Comparison of ENCODE assay signal across 9 cellular contexts in the genomic region with DNA sequence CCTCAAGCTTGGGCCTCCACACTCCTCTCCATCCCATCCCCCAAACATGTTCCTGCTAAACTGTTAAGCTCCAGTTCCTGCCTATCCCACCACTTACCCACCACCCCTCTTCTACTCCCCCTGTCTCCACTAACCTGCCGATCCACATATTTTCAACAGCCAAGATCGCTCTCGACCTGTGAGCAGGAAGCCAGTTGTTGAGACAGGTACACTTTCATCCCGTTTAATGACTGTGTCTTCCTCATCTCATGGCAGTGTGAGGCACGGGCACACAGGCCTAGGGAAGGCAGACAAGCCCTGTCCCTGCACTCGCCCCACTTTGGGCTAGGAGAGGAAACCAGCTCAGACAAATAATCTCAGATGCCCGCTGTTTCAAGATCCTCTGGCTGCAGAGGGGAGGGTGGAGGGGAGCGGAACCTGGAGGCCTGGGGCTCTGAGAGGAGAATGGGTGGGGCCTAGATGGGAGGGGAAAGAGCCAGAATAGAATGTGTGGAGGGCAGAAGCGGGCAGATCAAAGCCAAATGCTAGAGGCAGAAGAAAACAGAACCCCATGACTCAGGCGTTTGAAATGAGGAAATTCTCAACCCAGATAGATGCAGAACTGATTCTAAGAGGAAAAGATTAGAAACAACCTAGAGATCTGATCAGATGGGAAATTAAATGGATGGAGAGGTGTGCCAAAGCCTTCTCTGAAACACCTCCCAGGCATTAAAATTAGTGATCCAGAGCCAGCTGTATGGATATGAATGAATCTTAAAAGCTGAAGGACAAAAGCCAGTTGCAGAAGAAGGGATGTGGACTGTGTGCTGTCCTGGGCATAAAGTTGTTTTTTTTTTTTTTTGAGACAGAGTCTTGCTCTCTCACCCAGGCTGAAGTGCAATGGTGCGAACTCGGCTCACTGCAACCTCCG. TPM values are rescaled to one million over a fixed set of nuclear protein-coding genes. Genes with fewer than 3 reads are reported as not detected.
DNase-seq lines count a peak whose midpoint lies in the region; ATAC-seq, FAIRE-seq and TF ChIP-seq lines count a peak whose summit lies in the region.
"Had no signal": no experiment of that assay in that cellular context is flagged by ENCODE, and none has a peak within 500 bp of the region (broad histone marks: within the 10 kb centered on the region; RNA-seq: fewer than 3 reads in every experiment).

No MANE protein-coding gene starts in this region.

- FAIRE-seq in bronchial epithelial cell (lab: Jason Lieb, UNC) = peak; percentile 23

- H3K36me3 ChIP-seq in bronchial epithelial cell (ENCODE audit: control insufficient read depth, insufficient read depth, low read length) = no peaks in the 10 kb centered on the region
- H3K36me3 ChIP-seq: uterus had no signal

- TF ChIP-seq CTCF in bronchial epithelial cell (IDR thresholded peaks at IDR 0.05; ENCODE audit: insufficient read depth, low read length, severe bottlenecking) (no peak), GM20000 (IDR thresholded peaks at IDR 0.05; ENCODE audit: extremely low read depth, missing control alignments) (no peak)

- no peaks in the 10 kb centered on the region for H3K27me3 ChIP-seq in bronchial epithelial cell (ENCODE audit: control insufficient read depth, insufficient read depth, low read length)
- H3K27me3 ChIP-seq: uterus had no signal

- ATAC-seq in left lobe of liver (peak; percentile 44), HG02870 (IDR thresholded peaks at IDR 0.05; ENCODE audit: unreplicated experiment) (no peak)

- peak; percentile 53 for DNase-seq in HS-5 (ENCODE audit: low read depth)
- DNase-seq in T1000 (lab: John Stamatoyannopoulos, UW) = peak; percentile 52
- DNase-seq in bronchial epithelial cell (ENCODE audit: low read depth) = peak; percentile 86
- DNase-seq in left lobe of liver (ENCODE audit: low spot score) = no peak
- peak; percentile 42 for DNase-seq in stimulated activated CD8-positive, alpha-beta memory T cell treated with anti-CD3 and anti-CD28 coated beads, Interleukin-4, amount 100 ng/mL, for 48 hours
- no peak for DNase-seq in NCI-H748 (lab: John Stamatoyannopoulos, UW; ENCODE audit: unreplicated experiment)
- no peak for DNase-seq in GM20000 (ENCODE audit: low spot score)

- no peak overlapping the region for H3K4me3 ChIP-seq in bronchial epithelial cell (ENCODE audit: low read depth, low read length)
- H3K4me3 ChIP-seq: uterus had no signal

RNA-seq across cellular contexts. Expression of gene CYP2S1, which starts 16.9 kb away (rescaled TPM):
- total RNA-seq in bronchial epithelial cell = 13.3 and 23.4 TPM in 2 replicates
- total RNA-seq in left lobe of liver = 2.1 TPM

RNA-seq across cellular contexts. Expression of gene AXL, which starts 42.9 kb away (rescaled TPM):
- total RNA-seq in bronchial epithelial cell (19.5 and 23.7 TPM in 2 replicates), left lobe of liver (10.1 TPM)

Comparison
In these comparisons a context has a peak if more than half of its experiments do, and no peak if none do; other contexts are left out.
1. DNase-seq: peak in HS-5 (single experiment), T1000 (single experiment), bronchial epithelial cell (single experiment) and stimulated activated CD8-positive, alpha-beta memory T cell treated with anti-CD3 and anti-CD28 coated beads, Interleukin-4, amount 100 ng/mL, for 48 hours (single experiment); none in left lobe of liver (single experiment), NCI-H748 (single experiment) and GM20000 (single experiment).